2 cellular contexts compared by ENCODE assay signal in the genomic region with DNA sequence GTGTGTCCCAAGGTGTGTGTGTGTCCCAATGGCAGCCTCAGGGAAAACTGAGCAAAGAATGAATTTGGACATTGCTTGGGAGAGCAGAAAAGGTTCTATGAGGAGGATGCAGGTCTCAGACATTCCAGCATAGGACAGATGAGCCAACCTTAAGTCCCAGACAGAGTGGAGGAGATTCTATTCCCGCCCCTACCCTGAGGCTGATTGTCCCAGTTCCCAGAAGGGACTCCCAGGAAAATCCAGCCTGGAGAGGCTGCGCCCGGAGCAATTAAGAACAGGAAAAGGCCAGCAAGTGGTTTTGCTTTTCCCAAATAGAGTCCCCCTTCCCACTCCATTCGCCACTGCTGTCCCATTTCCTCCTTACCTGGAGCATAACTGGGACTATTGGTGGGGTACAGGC.
TF ChIP-seq lines count a peak whose summit lies in the region.

No MANE protein-coding gene starts in this region.

TF ChIP-seq in SK-N-SH, 30 proteins besides CTCF, POLR2A, EP300 and RAD21 (continued from another document):
- no peak for TF ChIP-seq ZBTB33 (IDR thresholded peaks at IDR 0.05; ENCODE audit: borderline replicate concordance, low read depth)
- no peak for TF ChIP-seq YY1 (IDR thresholded peaks at IDR 0.05; ENCODE audit: low read depth)
- no peak for TF ChIP-seq MEF2A (IDR thresholded peaks at IDR 0.05; ENCODE audit: borderline replicate concordance, low read depth)
- no peak for TF ChIP-seq RXRA (IDR thresholded peaks at IDR 0.05; ENCODE audit: borderline replicate concordance, low read depth)
- TF ChIP-seq TEAD4 (IDR thresholded peaks at IDR 0.05; ENCODE audit: borderline replicate concordance, insufficient read depth) = no peak
- no peak for TF ChIP-seq TAF1 (IDR thresholded peaks at IDR 0.05; ENCODE audit: borderline replicate concordance, low read depth, low read length)

TF ChIP-seq in SK-N-SH treated with all-trans-retinoic acid at 6 μM for 48 hours, 23 proteins besides CTCF, POLR2A, EP300 and RAD21 (continued from another document):
- TF ChIP-seq, protein P1, sequence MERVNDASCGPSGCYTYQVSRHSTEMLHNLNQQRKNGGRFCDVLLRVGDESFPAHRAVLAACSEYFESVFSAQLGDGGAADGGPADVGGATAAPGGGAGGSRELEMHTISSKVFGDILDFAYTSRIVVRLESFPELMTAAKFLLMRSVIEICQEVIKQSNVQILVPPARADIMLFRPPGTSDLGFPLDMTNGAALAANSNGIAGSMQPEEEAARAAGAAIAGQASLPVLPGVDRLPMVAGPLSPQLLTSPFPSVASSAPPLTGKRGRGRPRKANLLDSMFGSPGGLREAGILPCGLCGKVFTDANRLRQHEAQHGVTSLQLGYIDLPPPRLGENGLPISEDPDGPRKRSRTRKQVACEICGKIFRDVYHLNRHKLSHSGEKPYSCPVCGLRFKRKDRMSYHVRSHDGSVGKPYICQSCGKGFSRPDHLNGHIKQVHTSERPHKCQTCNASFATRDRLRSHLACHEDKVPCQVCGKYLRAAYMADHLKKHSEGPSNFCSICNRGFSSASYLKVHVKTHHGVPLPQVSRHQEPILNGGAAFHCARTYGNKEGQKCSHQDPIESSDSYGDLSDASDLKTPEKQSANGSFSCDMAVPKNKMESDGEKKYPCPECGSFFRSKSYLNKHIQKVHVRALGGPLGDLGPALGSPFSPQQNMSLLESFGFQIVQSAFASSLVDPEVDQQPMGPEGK (CRISPR knock-in tag; IDR thresholded peaks at IDR 0.05; ENCODE audit: borderline replicate concordance) = no peak
